14 cellular contexts compared by ENCODE assay signal in the genomic region with DNA sequence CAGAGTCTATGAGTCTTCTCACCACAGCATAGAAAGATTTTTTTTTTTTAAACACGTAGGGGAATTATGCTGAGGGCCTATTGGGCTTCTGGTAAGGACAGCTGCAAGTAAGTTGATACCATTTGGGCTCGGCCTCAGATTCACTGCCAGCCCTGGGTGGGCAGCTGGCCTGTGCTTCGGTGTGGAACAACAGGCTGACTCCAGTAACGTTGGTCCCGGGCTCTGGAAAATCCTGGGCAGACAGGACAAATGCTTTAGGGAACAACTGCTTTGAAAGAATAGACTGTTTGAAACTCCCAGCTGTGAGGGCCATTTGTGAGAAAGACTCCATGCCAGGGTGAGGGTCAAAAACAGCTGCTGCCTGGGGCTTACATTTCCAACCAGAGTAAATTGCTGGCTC.
A peak's percentile ranks its signal among the peaks of the same experiment; 100 is the strongest.
DNase-seq lines count a peak whose midpoint lies in the region; ATAC-seq and TF ChIP-seq lines count a peak whose summit lies in the region.
"Had no signal": no experiment of that assay in that cellular context is flagged by ENCODE, and none has a peak within 500 bp of the region (broad histone marks: within the 10 kb centered on the region; RNA-seq: fewer than 3 reads in every experiment).

No MANE protein-coding gene starts in this region.

- H3K9me3 ChIP-seq in skeletal muscle tissue (ENCODE audit: control insufficient read depth in 3 of 3, low read length in 3 of 3) (no peaks in the 10 kb centered on the region), vagina (no peaks in the 10 kb centered on the region)

- H3K36me3 Mint-ChIP-seq in activated naive CD8-positive, alpha-beta T cell treated with anti-CD3 and anti-CD28 coated beads, Interleukin-2, amount 50 U/mL, for 24 hours (ENCODE audit: low read depth) = no peaks in the 10 kb centered on the region
- H3K36me3 Mint-ChIP-seq: CD8-positive, alpha-beta T cell had no signal

- DNase-seq in NCI-H2029 (lab: John Stamatoyannopoulos, UW) = peak; percentile 53
- peak; percentile 34 for DNase-seq in brain pericyte (ENCODE audit: low read depth, low spot score)
- DNase-seq in iPS-NIHi11 (ENCODE audit: low spot score) = peak; percentile 45
- DNase-seq in foreskin keratinocyte = no peak
- DNase-seq in vagina (ENCODE audit: extremely low spot score in 2 of 2) = no peak
- no peak for DNase-seq in activated naive CD8-positive, alpha-beta T cell treated with anti-CD3 and anti-CD28 coated beads, Interleukin-2, amount 50 U/mL, for 24 hours
- DNase-seq: activated CD4-positive, CD25-positive, alpha-beta regulatory T cell treated with anti-CD3 and anti-CD28 coated beads, Interleukin-2, amount 50 U/mL, for 72 hours; activated T-cell treated with anti-CD3 and anti-CD28 coated beads, Interleukin-2, amount 50 U/mL, for 48 hours; aorta; CD8-positive, alpha-beta T cell; mesendoderm; NCI-H526 treated with DMSO at 0.1 percent for 48 hours had no signal

- H3K27ac ChIP-seq in skeletal muscle tissue (ENCODE audit: low read depth, low read length) (peak overlapping the region; percentile 85), foreskin keratinocyte (no peak overlapping the region), vagina (no peak overlapping the region)

- H3K4me1 ChIP-seq in skeletal muscle tissue (ENCODE audit: control insufficient read depth in 3 of 3, insufficient read depth in 3 of 3, low read length in 3 of 3) (peaks cover 10 to 25% (median 14%) of the 10 kb centered on the region in 3 donors), foreskin keratinocyte (no peaks in the 10 kb centered on the region), vagina (no peaks in the 10 kb centered on the region)

- intact Hi-C loops in vagina (cut with DNase I) = no loop called here

- peaks cover 3% of the 10 kb centered on the region for H3K4me1 Mint-ChIP-seq in activated naive CD8-positive, alpha-beta T cell treated with anti-CD3 and anti-CD28 coated beads, Interleukin-2, amount 50 U/mL, for 24 hours

- peaks cover 16% of the 10 kb centered on the region for H3K27me3 Mint-ChIP-seq in activated naive CD8-positive, alpha-beta T cell treated with anti-CD3 and anti-CD28 coated beads, Interleukin-2, amount 50 U/mL, for 24 hours

- no peaks in the 10 kb centered on the region for H3K27me3 ChIP-seq in skeletal muscle tissue (ENCODE audit: control insufficient read depth in 3 of 3, insufficient read depth in 3 of 3, low read length in 3 of 3)
- peaks cover 3% of the 10 kb centered on the region for H3K27me3 ChIP-seq in foreskin keratinocyte
- no peaks in the 10 kb centered on the region for H3K27me3 ChIP-seq in vagina

- H3K4me3 Mint-ChIP-seq in activated naive CD8-positive, alpha-beta T cell treated with anti-CD3 and anti-CD28 coated beads, Interleukin-2, amount 50 U/mL, for 24 hours = no peak overlapping the region
- H3K4me3 Mint-ChIP-seq: CD8-positive, alpha-beta T cell had no signal

- no peak for TF ChIP-seq POLR2A in vagina (IDR thresholded peaks at IDR 0.05)

- ATAC-seq in foreskin keratinocyte = no peak
- no peak for ATAC-seq in GM21529 (IDR thresholded peaks at IDR 0.05; ENCODE audit: unreplicated experiment)
- ATAC-seq in activated naive CD8-positive, alpha-beta T cell treated with anti-CD3 and anti-CD28 coated beads, Interleukin-2, amount 50 U/mL, for 24 hours = no peak
- ATAC-seq: CD8-positive, alpha-beta T cell had no signal

- H3K9me3 Mint-ChIP-seq in activated naive CD8-positive, alpha-beta T cell treated with anti-CD3 and anti-CD28 coated beads, Interleukin-2, amount 50 U/mL, for 24 hours = no peaks in the 10 kb centered on the region
- H3K9me3 Mint-ChIP-seq: CD8-positive, alpha-beta T cell had no signal

- TF ChIP-seq CTCF in foreskin keratinocyte (conservative IDR thresholded peaks at IDR 0.05) = no peak
- TF ChIP-seq CTCF in vagina (IDR thresholded peaks at IDR 0.05) = no peak

- H3K27ac Mint-ChIP-seq in activated naive CD8-positive, alpha-beta T cell treated with anti-CD3 and anti-CD28 coated beads, Interleukin-2, amount 50 U/mL, for 24 hours = no peak overlapping the region
- H3K27ac Mint-ChIP-seq: CD8-positive, alpha-beta T cell had no signal

- H3K36me3 ChIP-seq in skeletal muscle tissue (ENCODE audit: control insufficient read depth in 3 of 3, insufficient read depth in 3 of 3, low read length in 3 of 3) (no peaks in the 10 kb centered on the region), vagina (no peaks in the 10 kb centered on the region)

- H3K4me3 ChIP-seq in skeletal muscle tissue (ENCODE audit: low read length in 3 of 3) = no peak overlapping the region
- H3K4me3 ChIP-seq in vagina = no peak overlapping the region

- peak overlapping the region; percentile 36 to 52 (median 48) for H3K9ac ChIP-seq in skeletal muscle tissue (ENCODE audit: low read depth in 1 of 3, low read length in 3 of 3)

Comparison
In these comparisons a context has a peak if more than half of its experiments do, and no peak if none do; other contexts are left out.
1. DNase-seq: peak in NCI-H2029 (single experiment), brain pericyte (single experiment) and iPS-NIHi11 (single experiment); none in foreskin keratinocyte (0 of 2), vagina (0 of 2) and activated naive CD8-positive, alpha-beta T cell treated with anti-CD3 and anti-CD28 coated beads, Interleukin-2, amount 50 U/mL, for 24 hours (single experiment).